12 cellular contexts compared by ENCODE assay signal in genomic region chr11:12242926-12243325, GRCh38.
DNase-seq lines count a peak whose midpoint lies in the region; ATAC-seq and TF ChIP-seq lines count a peak whose summit lies in the region.
"Had no signal": no experiment of that assay in that cellular context is flagged by ENCODE, and none has a peak within 500 bp of the region (broad histone marks: within the 10 kb centered on the region; RNA-seq: fewer than 3 reads in every experiment).

No MANE protein-coding gene starts in this region.

- peak overlapping the region; percentile 47 for H3K27ac Mint-ChIP-seq in activated CD4-positive, alpha-beta memory T cell treated with anti-CD3 and anti-CD28 coated beads, Interleukin-2, amount 10 ng/mL, durations not matched to agents 7 days and 5 days
- H3K27ac Mint-ChIP-seq in activated CD4-positive, alpha-beta memory T cell treated with anti-CD3 and anti-CD28 coated beads for 36 hours = no peak overlapping the region
- H3K27ac Mint-ChIP-seq in T-cell = peak overlapping the region; percentile 17 to 85
- peak overlapping the region; percentile 52 to 71 for H3K27ac Mint-ChIP-seq in stimulated activated naive CD8-positive, alpha-beta T cell treated with anti-CD3 and anti-CD28 coated beads, Interleukin-15, amount 100 ng/mL, for 72 hours
- H3K27ac Mint-ChIP-seq: WTC11 had no signal

- peak overlapping the region; percentile 20 for H3K27ac ChIP-seq in cingulate gyrus (ENCODE audit: low read depth, low read length)
- H3K27ac ChIP-seq in transverse colon = peak overlapping the region in 1 of 4 donors; percentile 3

- no peaks in the 10 kb centered on the region for H3K9me3 ChIP-seq in transverse colon
- H3K9me3 ChIP-seq: MG63 had no signal

- intact Hi-C loops in activated CD4-positive, alpha-beta memory T cell treated with anti-CD3 and anti-CD28 coated beads for 36 hours (cut with micrococcal nuclease) = no loop called here
- intact Hi-C loops in transverse colon (cut with DNase I; ENCODE audit: low total_unique reads) = no loop called here

- H3K4me3 ChIP-seq in transverse colon = no peak overlapping the region
- H3K4me3 ChIP-seq: MG63 had no signal

- no peak overlapping the region for H3K4me3 Mint-ChIP-seq in activated CD4-positive, alpha-beta memory T cell treated with anti-CD3 and anti-CD28 coated beads, Interleukin-2, amount 10 ng/mL, durations not matched to agents 7 days and 5 days
- H3K4me3 Mint-ChIP-seq in activated CD4-positive, alpha-beta memory T cell treated with anti-CD3 and anti-CD28 coated beads for 36 hours = no peak overlapping the region
- peak overlapping the region in 1 of 3 donors; percentile 55 for H3K4me3 Mint-ChIP-seq in T-cell
- peak overlapping the region in 1 of 2 donors; percentile 49 for H3K4me3 Mint-ChIP-seq in stimulated activated naive CD8-positive, alpha-beta T cell treated with anti-CD3 and anti-CD28 coated beads, Interleukin-15, amount 100 ng/mL, for 72 hours
- H3K4me3 Mint-ChIP-seq: WTC11 had no signal

- H3K36me3 ChIP-seq in transverse colon = peaks cover 0 to 10% (median 4%) of the 10 kb centered on the region in 4 donors

- H3K36me3 Mint-ChIP-seq in activated CD4-positive, alpha-beta memory T cell treated with anti-CD3 and anti-CD28 coated beads, Interleukin-2, amount 10 ng/mL, durations not matched to agents 7 days and 5 days (ENCODE audit: low read depth) = peaks cover 69% of the 10 kb centered on the region
- H3K36me3 Mint-ChIP-seq in activated CD4-positive, alpha-beta memory T cell treated with anti-CD3 and anti-CD28 coated beads for 36 hours = peaks cover 55% of the 10 kb centered on the region
- peaks cover 31% of the 10 kb centered on the region for H3K36me3 Mint-ChIP-seq in T-cell
- H3K36me3 Mint-ChIP-seq: WTC11 had no signal

- no peaks in the 10 kb centered on the region for H3K9me3 Mint-ChIP-seq in activated CD4-positive, alpha-beta memory T cell treated with anti-CD3 and anti-CD28 coated beads, Interleukin-2, amount 10 ng/mL, durations not matched to agents 7 days and 5 days
- no peaks in the 10 kb centered on the region for H3K9me3 Mint-ChIP-seq in activated CD4-positive, alpha-beta memory T cell treated with anti-CD3 and anti-CD28 coated beads for 36 hours
- H3K9me3 Mint-ChIP-seq in T-cell = no peaks in the 10 kb centered on the region
- no peaks in the 10 kb centered on the region for H3K9me3 Mint-ChIP-seq in stimulated activated naive CD8-positive, alpha-beta T cell treated with anti-CD3 and anti-CD28 coated beads, Interleukin-15, amount 100 ng/mL, for 72 hours
- H3K9me3 Mint-ChIP-seq: WTC11 had no signal

- TF ChIP-seq CTCF in transverse colon (IDR thresholded peaks at IDR 0.05) = no peak

- TF ChIP-seq EP300 in transverse colon (IDR thresholded peaks at IDR 0.05; ENCODE audit: low read depth) = no peak

- in situ Hi-C loops in transverse colon (cut with MboI; ENCODE audit: low pct_ligation_motif_present in 1 of 4, low pct_unique_long_range_greater_than_20kb in 1 of 4, low sequenced_read_pairs in 3 of 4) = loop anchor here (25.0 kb wide), 2 partner anchors 181 to 431 kb away; no protein-coding TSS in a partner anchor

- ATAC-seq in T-cell (replicated peaks in 1 of 4) = no peak
- ATAC-seq in stimulated activated naive CD8-positive, alpha-beta T cell treated with anti-CD3 and anti-CD28 coated beads, Interleukin-15, amount 100 ng/mL, for 72 hours = no peak
- ATAC-seq: left cardiac atrium had no signal

- WGBS in transverse colon (ENCODE audit: low coverage in 1 of 2), 2 donors = 92 to 97% methylated on average over 3 of the region's 3 CpGs

- no peaks in the 10 kb centered on the region for H3K27me3 Mint-ChIP-seq in activated CD4-positive, alpha-beta memory T cell treated with anti-CD3 and anti-CD28 coated beads, Interleukin-2, amount 10 ng/mL, durations not matched to agents 7 days and 5 days
- H3K27me3 Mint-ChIP-seq in activated CD4-positive, alpha-beta memory T cell treated with anti-CD3 and anti-CD28 coated beads for 36 hours = no peaks in the 10 kb centered on the region
- H3K27me3 Mint-ChIP-seq in T-cell = no peaks in the 10 kb centered on the region
- H3K27me3 Mint-ChIP-seq in stimulated activated naive CD8-positive, alpha-beta T cell treated with anti-CD3 and anti-CD28 coated beads, Interleukin-15, amount 100 ng/mL, for 72 hours = no peaks in the 10 kb centered on the region

- POLR2A ChIA-PET in activated CD4-positive, alpha-beta memory T cell treated with anti-CD3 and anti-CD28 coated beads, Interleukin-2, amount 10 ng/mL, durations not matched to agents 7 days and 5 days (lab: Charles Lee) = interaction anchor here (1.0 to 1.3 kb wide), 2 partner anchors 19 to 92 kb away, joined by 3 read pairs; no protein-coding TSS in a partner anchor
- POLR2A ChIA-PET in activated CD4-positive, alpha-beta memory T cell treated with anti-CD3 and anti-CD28 coated beads for 36 hours (lab: Charles Lee) = no interaction called here
- POLR2A ChIA-PET in T-cell (lab: Charles Lee) = interaction anchor here in 1 of 2 donors (0.6 kb wide), 1 partner anchor 91 kb away, joined by 5 read pairs; no protein-coding TSS in a partner anchor

- H3K4me1 Mint-ChIP-seq in activated CD4-positive, alpha-beta memory T cell treated with anti-CD3 and anti-CD28 coated beads, Interleukin-2, amount 10 ng/mL, durations not matched to agents 7 days and 5 days = peaks cover 22% of the 10 kb centered on the region
- H3K4me1 Mint-ChIP-seq in activated CD4-positive, alpha-beta memory T cell treated with anti-CD3 and anti-CD28 coated beads for 36 hours (ENCODE audit: low read depth) = peaks cover 19% of the 10 kb centered on the region
- H3K4me1 Mint-ChIP-seq in T-cell = peaks cover 22 to 26% (median 23%) of the 10 kb centered on the region in 3 donors
- peaks cover 31% of the 10 kb centered on the region for H3K4me1 Mint-ChIP-seq in stimulated activated naive CD8-positive, alpha-beta T cell treated with anti-CD3 and anti-CD28 coated beads, Interleukin-15, amount 100 ng/mL, for 72 hours

- CTCF ChIA-PET in activated CD4-positive, alpha-beta memory T cell treated with anti-CD3 and anti-CD28 coated beads, Interleukin-2, amount 10 ng/mL, durations not matched to agents 7 days and 5 days (lab: Charles Lee) = interaction anchor here (1.0 to 1.4 kb wide), 2 partner anchors 39 to 195 kb away, joined by 3 read pairs; no protein-coding TSS in a partner anchor
- CTCF ChIA-PET in activated CD4-positive, alpha-beta memory T cell treated with anti-CD3 and anti-CD28 coated beads for 36 hours (lab: Charles Lee) = interaction anchor here (1.2 to 1.8 kb wide), 2 partner anchors 38 to 196 kb away, joined by 3 to 6 read pairs; no protein-coding TSS in a partner anchor
- CTCF ChIA-PET in T-cell (lab: Charles Lee) = interaction anchor here (0.9 to 1.0 kb wide), 2 partner anchors 39 kb away, joined by 3 to 5 read pairs; no protein-coding TSS in a partner anchor

- DNase-seq in activated CD4-positive, alpha-beta memory T cell treated with anti-CD3 and anti-CD28 coated beads, Interleukin-2, amount 10 ng/mL, durations not matched to agents 7 days and 5 days = no peak
- DNase-seq in activated CD4-positive, alpha-beta memory T cell treated with anti-CD3 and anti-CD28 coated beads for 36 hours = no peak
- DNase-seq in T-cell (no peak), transverse colon (no peak), DMS 273 treated with DMSO at 0.1 percent for 48 hours (lab: John Stamatoyannopoulos, UW) (no peak)
- DNase-seq in stimulated activated naive CD8-positive, alpha-beta T cell treated with anti-CD3 and anti-CD28 coated beads, Interleukin-15, amount 100 ng/mL, for 72 hours = no peak
- no peak for DNase-seq in stimulated activated CD4-positive, alpha-beta T cell treated with anti-CD3 and anti-CD28 coated beads, Interleukin-12 subunit alpha, Interleukin-12 subunit beta, amount 100 ng/mL, for 4 hours
- DNase-seq: effector CD4-positive, alpha-beta T cell; left cardiac atrium; MG63 had no signal

- no peak for TF ChIP-seq POLR2A in transverse colon (IDR thresholded peaks at IDR 0.05)

- peaks cover 20 to 49% (median 22%) of the 10 kb centered on the region in 4 donors for H3K4me1 ChIP-seq in transverse colon

- no peaks in the 10 kb centered on the region for H3K27me3 ChIP-seq in transverse colon
- H3K27me3 ChIP-seq: MG63 had no signal
